11 cellular contexts compared by ENCODE assay signal in genomic region chr17:41530062-41531048, GRCh38. TPM values are rescaled to one million over a fixed set of nuclear protein-coding genes. Genes with fewer than 3 reads are reported as not detected.
DNase-seq lines count a peak whose midpoint lies in the region; ATAC-seq, FAIRE-seq and TF ChIP-seq lines count a peak whose summit lies in the region.
"Had no signal": no experiment of that assay in that cellular context is flagged by ENCODE, and none has a peak within 500 bp of the region (broad histone marks: within the 10 kb centered on the region; RNA-seq: fewer than 3 reads in every experiment).

No MANE protein-coding gene starts in this region.

- intact Hi-C loops in right cardiac atrium (cut with DNase I) (no loop called here), Right ventricle myocardium inferior (cut with DNase I) (no loop called here), HepG2 (cut with micrococcal nuclease; ENCODE audit: unreplicated experiment) (loop anchor here (10.0 kb wide), 1 partner anchor 116 kb away; no protein-coding TSS in a partner anchor)

- POLR2A ChIA-PET in HepG2 (lab: Yijun Ruan, JAX), result interaction anchor here (1.0 to 3.3 kb wide), 7 partner anchors 9 to 628 kb away, joined by 3 to 19 read pairs (median 3); no protein-coding TSS in a partner anchor

- no TSS peak for BruUV-seq in HepG2 (replicated peaks; lab: Mats Ljungman, UMichigan)

- DNase-seq in right cardiac atrium (no peak), Right ventricle myocardium inferior (ENCODE audit: missing footprints) (no peak), astrocyte of the hippocampus (ENCODE audit: low read depth, low spot score) (peak; percentile 90), HepG2 (ENCODE audit: low spot score) (peak; percentile 85), C1 segment of cervical spinal cord (lab: John Stamatoyannopoulos, UW) (no peak), NCI-H1436 (lab: John Stamatoyannopoulos, UW) (no peak)
- DNase-seq in T-helper 2 cell treated with Interferon-gamma antibody and Interleukin-4, amounts not matched to agents 5 μg/mL and 100 μg/mL, for 36 hours (ENCODE audit: low spot score), result no peak

- no peak overlapping the region for H3K4me3 Mint-ChIP-seq in T-helper 2 cell treated with Interferon-gamma antibody and Interleukin-4, amounts not matched to agents 5 μg/mL and 100 μg/mL, for 36 hours

- no peak overlapping the region for H2AFZ ChIP-seq in HepG2 (ENCODE audit: low read length)

- peak; percentile 31 to 81 for ATAC-seq in right cardiac atrium
- no peak for ATAC-seq in Right ventricle myocardium inferior
- peak; percentile 53 for ATAC-seq in HepG2
- no peak for ATAC-seq in GM21576 (IDR thresholded peaks at IDR 0.05; ENCODE audit: unreplicated experiment)

- H3K9me3 ChIP-seq in right cardiac atrium (ENCODE audit: control insufficient read depth, low read length), result no peaks in the 10 kb centered on the region
- H3K9me3 ChIP-seq in HepG2 (ENCODE audit: low read length), result no peaks in the 10 kb centered on the region

- H3K4me1 Mint-ChIP-seq in T-helper 2 cell treated with Interferon-gamma antibody and Interleukin-4, amounts not matched to agents 5 μg/mL and 100 μg/mL, for 36 hours (ENCODE audit: low read depth), result no peaks in the 10 kb centered on the region

- H3K27ac ChIP-seq in right cardiac atrium (ENCODE audit: low read length) (no peak overlapping the region), HepG2 (ENCODE audit: extremely low read length, insufficient read depth, low read length) (peak overlapping the region; percentile 7)
- H3K27ac ChIP-seq: C4-2B had no signal

- no peak for FAIRE-seq in HepG2 (lab: Jason Lieb, UNC)

- TF ChIP-seq POLR2A in HepG2 (IDR thresholded peaks at IDR 0.05; ENCODE audit: insufficient read depth in 1 of 2, low read depth in 2 of 2, low read length in 2 of 2), result peak in 1 of 2 experiments; percentile 36; a peak in 1 of 4 replicates

- no peaks in the 10 kb centered on the region for H3K9me3 Mint-ChIP-seq in T-helper 2 cell treated with Interferon-gamma antibody and Interleukin-4, amounts not matched to agents 5 μg/mL and 100 μg/mL, for 36 hours

- H3K27me3 ChIP-seq in right cardiac atrium (ENCODE audit: control insufficient read depth, insufficient read depth) (no peaks in the 10 kb centered on the region), HepG2 (ENCODE audit: control insufficient read depth in 1 of 2, insufficient read depth in 2 of 2, low read length in 2 of 2) (peaks cover 0 to 3% of the 10 kb centered on the region in 2 experiments; a peak in 1 of 5 replicates)

- no peak overlapping the region for H3K27ac Mint-ChIP-seq in T-helper 2 cell treated with Interferon-gamma antibody and Interleukin-4, amounts not matched to agents 5 μg/mL and 100 μg/mL, for 36 hours

- H3K36me3 ChIP-seq in HepG2 (replicated peaks in 1 of 2; ENCODE audit: control insufficient read depth in 1 of 2, insufficient read depth in 2 of 2, low read length in 2 of 2), result no peaks in the 10 kb centered on the region

- peak overlapping the region; percentile 33 for H3K9ac ChIP-seq in HepG2 (ENCODE audit: insufficient read depth, low read depth, low read length)

- in situ Hi-C loops in HepG2 (cut with HindIII; ENCODE audit: extremely low pct_ligation_motif_present, low pct_unique_long_range_greater_than_20kb), result no loop called here

- CTCF ChIA-PET in HepG2 (lab: Yijun Ruan, JAX; ENCODE audit: low intra/inter-chr PET ratio, low total read pairs), result interaction anchor here (0.9 kb wide), 1 partner anchor 19 kb away, joined by 3 read pairs; no protein-coding TSS in a partner anchor

- no peak for TF ChIP-seq CTCF in HepG2 (CRISPR knock-in tag; IDR thresholded peaks at IDR 0.05)

- 56% methylated on average over 8 of the region's 8 CpGs for WGBS in right cardiac atrium
- 1% methylated on average over 6 of the region's 8 CpGs for WGBS in HepG2 (ENCODE audit: low lambda C conversion rate)

- TF ChIP-seq RAD21 in HepG2 (CRISPR knock-in tag; IDR thresholded peaks at IDR 0.05), result no peak

- peak overlapping the region; percentile 84 for H3K4me2 ChIP-seq in HepG2 (ENCODE audit: low read depth, low read length)

- peaks cover 7% of the 10 kb centered on the region for H3K79me2 ChIP-seq in HepG2 (ENCODE audit: insufficient read depth, low read length)

- H3K36me3 Mint-ChIP-seq in T-helper 2 cell treated with Interferon-gamma antibody and Interleukin-4, amounts not matched to agents 5 μg/mL and 100 μg/mL, for 36 hours (ENCODE audit: low read depth), result no peaks in the 10 kb centered on the region

- H3K4me3 ChIP-seq in right cardiac atrium (ENCODE audit: low read length) (no peak overlapping the region), HepG2 (replicated peaks in 1 of 3; ENCODE audit: insufficient read depth in 1 of 3, low read depth in 2 of 3, low read length in 3 of 3) (peak overlapping the region in 1 of 3 experiments; percentile 84; a peak in 1 of 6 replicates)

- TF ChIP-seq EP300 in HepG2 (IDR thresholded peaks at IDR 0.05; ENCODE audit: low read depth in 2 of 2, low read length in 2 of 2) (peak in 1 of 2 experiments; percentile 35; a peak in 1 of 4 replicates), HepG2 (CRISPR knock-in tag; IDR thresholded peaks at IDR 0.05; ENCODE audit: borderline replicate concordance) (no peak)

- H4K20me1 ChIP-seq in HepG2 (ENCODE audit: insufficient read depth, low read length), result no peaks in the 10 kb centered on the region

- H3K27me3 Mint-ChIP-seq in T-helper 2 cell treated with Interferon-gamma antibody and Interleukin-4, amounts not matched to agents 5 μg/mL and 100 μg/mL, for 36 hours (ENCODE audit: low read depth), result peaks cover 63% of the 10 kb centered on the region

- H3K4me1 ChIP-seq in right cardiac atrium (ENCODE audit: control insufficient read depth, insufficient read depth, low read length) (no peaks in the 10 kb centered on the region), HepG2 (ENCODE audit: insufficient read depth, low read length) (peaks cover 56% of the 10 kb centered on the region)

RNA-seq across cellular contexts. Expression of gene KRT19, which starts 2.2 kb away (rescaled TPM):
- total RNA-seq in right cardiac atrium, result 1 to 10 TPM; 2.1 to 3.5 (median 3.0) TPM
- polyA plus RNA-seq in right cardiac atrium, result 0.72 TPM
- 1.4 TPM for total RNA-seq in Right ventricle myocardium inferior
- total RNA-seq in HepG2 (2016; rRNA removed; fragmentation: Illumina TruSeq; extraction: Trizol), result 114 and 131 TPM in 2 replicates
- total RNA-seq in HepG2 (2016; cell fraction: cytosol; rRNA removed; fragmentation: Illumina TruSeq; extraction: Trizol; ENCODE audit: low read depth), result 56.4 and 59.6 TPM in 2 replicates
- total RNA-seq in HepG2 (2016; cell fraction: insoluble cytoplasmic fraction; rRNA removed; fragmentation: Illumina TruSeq; extraction: Trizol), result 112 and 133 TPM in 2 replicates
- 51.6 and 55.7 TPM in 2 replicates for total RNA-seq in HepG2 (2016; cell fraction: membrane; rRNA removed; fragmentation: Illumina TruSeq; extraction: Trizol)
- total RNA-seq in HepG2 (2016; cell fraction: nucleus; rRNA removed; fragmentation: Illumina TruSeq; extraction: Trizol), result 57.9 and 58.1 TPM in 2 replicates
- polyA plus RNA-seq in HepG2 (2011; rRNA removed), result 142 and 154 TPM in 2 replicates
- polyA plus RNA-seq in HepG2 (2011; cell fraction: cytosol; rRNA removed), result 133 and 195 TPM in 2 replicates
- 87.0 and 93.3 TPM in 2 replicates for polyA plus RNA-seq in HepG2 (2011; cell fraction: nucleus; rRNA removed)
- polyA plus RNA-seq in HepG2 (2012), result 47.9 and 55.2 TPM in 2 replicates
- polyA plus RNA-seq in HepG2 (2016; cell fraction: cytosol; fragmentation: Illumina TruSeq; extraction: Trizol; ENCODE audit: low read depth), result 48.0 and 50.3 TPM in 2 replicates
- 100 and 108 TPM in 2 replicates for polyA plus RNA-seq in HepG2 (2016; cell fraction: insoluble cytoplasmic fraction; fragmentation: Illumina TruSeq; extraction: Trizol; ENCODE audit: low read depth)
- polyA plus RNA-seq in HepG2 (2016; cell fraction: membrane; fragmentation: Illumina TruSeq; extraction: Trizol; ENCODE audit: low read depth), result 41.2 and 41.6 TPM in 2 replicates
- polyA plus RNA-seq in HepG2 (2016; cell fraction: nucleus; fragmentation: Illumina TruSeq; extraction: Trizol; ENCODE audit: insufficient read depth, low read depth), result 79.3 and 85.0 TPM in 2 replicates
- 163 and 173 TPM in 2 replicates for polyA minus RNA-seq in HepG2 (2011; rRNA and poly(A)+ RNA removed; ENCODE audit: low replicate concordance)
- 82.1 and 108 TPM in 2 replicates for polyA minus RNA-seq in HepG2 (2011; cell fraction: cytosol; rRNA and poly(A)+ RNA removed)
- 23.6 and 27.8 TPM in 2 replicates for polyA minus RNA-seq in HepG2 (2011; cell fraction: nucleus; rRNA and poly(A)+ RNA removed)

RNA-seq across cellular contexts. Expression of gene KRT15, which starts 11.7 kb away (rescaled TPM):
- total RNA-seq in right cardiac atrium (under 1 TPM in 1 of 4 donors, not detected in 3; 0.11 TPM), Right ventricle myocardium inferior (not detected), HepG2 (2016; rRNA removed; fragmentation: Illumina TruSeq; extraction: Trizol) (0.46 and 0.94 TPM in 2 replicates)
- polyA plus RNA-seq in right cardiac atrium (not detected), HepG2 (2011; rRNA removed) (0.63 and 1.2 TPM in 2 replicates)
- total RNA-seq in HepG2 (2016; cell fraction: cytosol; rRNA removed; fragmentation: Illumina TruSeq; extraction: Trizol; ENCODE audit: low read depth), result 0.26 and 0.30 TPM in 2 replicates
- 0.52 and 0.62 TPM in 2 replicates for total RNA-seq in HepG2 (2016; cell fraction: insoluble cytoplasmic fraction; rRNA removed; fragmentation: Illumina TruSeq; extraction: Trizol)
- 0.53 and 0.59 TPM in 2 replicates for total RNA-seq in HepG2 (2016; cell fraction: membrane; rRNA removed; fragmentation: Illumina TruSeq; extraction: Trizol)
- 0.63 and 1.2 TPM in 2 replicates for total RNA-seq in HepG2 (2016; cell fraction: nucleus; rRNA removed; fragmentation: Illumina TruSeq; extraction: Trizol)
- 0.85 and 0.87 TPM in 2 replicates for polyA plus RNA-seq in HepG2 (2011; cell fraction: cytosol; rRNA removed)
- polyA plus RNA-seq in HepG2 (2011; cell fraction: nucleus; rRNA removed), result 1.6 and 2.2 TPM in 2 replicates
- polyA plus RNA-seq in HepG2 (2012), result 0.27 and 0.33 TPM in 2 replicates
- 0.18 and 0.42 TPM in 2 replicates for polyA plus RNA-seq in HepG2 (2016; cell fraction: cytosol; fragmentation: Illumina TruSeq; extraction: Trizol; ENCODE audit: low read depth)
- polyA plus RNA-seq in HepG2 (2016; cell fraction: insoluble cytoplasmic fraction; fragmentation: Illumina TruSeq; extraction: Trizol; ENCODE audit: low read depth), result 0.56 and 0.61 TPM in 2 replicates
- polyA plus RNA-seq in HepG2 (2016; cell fraction: membrane; fragmentation: Illumina TruSeq; extraction: Trizol; ENCODE audit: low read depth), result 0.31 and 0.50 TPM in 2 replicates
- polyA plus RNA-seq in HepG2 (2016; cell fraction: nucleus; fragmentation: Illumina TruSeq; extraction: Trizol; ENCODE audit: insufficient read depth, low read depth), result 1.0 TPM in 2 replicates
- polyA minus RNA-seq in HepG2 (2011; rRNA and poly(A)+ RNA removed; ENCODE audit: low replicate concordance), result 0.28 and 4.2 TPM in 2 replicates
- polyA minus RNA-seq in HepG2 (2011; cell fraction: cytosol; rRNA and poly(A)+ RNA removed), result 1.1 TPM in 1 of 2 replicates, not detected in the other
- polyA minus RNA-seq in HepG2 (2011; cell fraction: nucleus; rRNA and poly(A)+ RNA removed), result 0.39 and 0.62 TPM in 2 replicates
- total RNA-seq: liver had no signal

RNA-seq across cellular contexts. Expression of gene KRT13, which starts 24.9 kb away (rescaled TPM):
- total RNA-seq in right cardiac atrium (not detected), Right ventricle myocardium inferior (not detected), HepG2 (2016; rRNA removed; fragmentation: Illumina TruSeq; extraction: Trizol) (not detected in 2 replicates)
- polyA plus RNA-seq in right cardiac atrium (2.1 TPM), HepG2 (2011; rRNA removed) (0.30 TPM in 1 of 2 replicates, not detected in the other)
- not detected in 2 replicates for total RNA-seq in HepG2 (2016; cell fraction: cytosol; rRNA removed; fragmentation: Illumina TruSeq; extraction: Trizol; ENCODE audit: low read depth)
- not detected in 2 replicates for total RNA-seq in HepG2 (2016; cell fraction: insoluble cytoplasmic fraction; rRNA removed; fragmentation: Illumina TruSeq; extraction: Trizol)
- total RNA-seq in HepG2 (2016; cell fraction: membrane; rRNA removed; fragmentation: Illumina TruSeq; extraction: Trizol), result not detected in 2 replicates
- not detected in 2 replicates for total RNA-seq in HepG2 (2016; cell fraction: nucleus; rRNA removed; fragmentation: Illumina TruSeq; extraction: Trizol)
- 0.05 TPM in 1 of 2 replicates, not detected in the other for polyA plus RNA-seq in HepG2 (2011; cell fraction: cytosol; rRNA removed)
- 0.09 TPM in 1 of 2 replicates, not detected in the other for polyA plus RNA-seq in HepG2 (2011; cell fraction: nucleus; rRNA removed)
- not detected in 2 replicates for polyA plus RNA-seq in HepG2 (2012)
- not detected in 2 replicates for polyA plus RNA-seq in HepG2 (2016; cell fraction: cytosol; fragmentation: Illumina TruSeq; extraction: Trizol; ENCODE audit: low read depth)
- polyA plus RNA-seq in HepG2 (2016; cell fraction: insoluble cytoplasmic fraction; fragmentation: Illumina TruSeq; extraction: Trizol; ENCODE audit: low read depth), result not detected in 2 replicates
- not detected in 2 replicates for polyA plus RNA-seq in HepG2 (2016; cell fraction: membrane; fragmentation: Illumina TruSeq; extraction: Trizol; ENCODE audit: low read depth)
- not detected in 2 replicates for polyA plus RNA-seq in HepG2 (2016; cell fraction: nucleus; fragmentation: Illumina TruSeq; extraction: Trizol; ENCODE audit: insufficient read depth, low read depth)
- polyA minus RNA-seq in HepG2 (2011; rRNA and poly(A)+ RNA removed; ENCODE audit: low replicate concordance), result 0.70 TPM in 1 of 2 replicates, not detected in the other
- not detected in 2 replicates for polyA minus RNA-seq in HepG2 (2011; cell fraction: cytosol; rRNA and poly(A)+ RNA removed)
- polyA minus RNA-seq in HepG2 (2011; cell fraction: nucleus; rRNA and poly(A)+ RNA removed), result not detected in 2 replicates

RNA-seq across cellular contexts. Expression of gene KRT36, which starts 40.6 kb away (rescaled TPM):
- not detected for total RNA-seq in right cardiac atrium
- polyA plus RNA-seq in right cardiac atrium, result not detected
- total RNA-seq in Right ventricle myocardium inferior, result not detected
- not detected in 2 replicates for total RNA-seq in HepG2 (2016; rRNA removed; fragmentation: Illumina TruSeq; extraction: Trizol)
- total RNA-seq in HepG2 (2016; cell fraction: cytosol; rRNA removed; fragmentation: Illumina TruSeq; extraction: Trizol; ENCODE audit: low read depth), result not detected in 2 replicates
- not detected in 2 replicates for total RNA-seq in HepG2 (2016; cell fraction: insoluble cytoplasmic fraction; rRNA removed; fragmentation: Illumina TruSeq; extraction: Trizol)
- not detected in 2 replicates for total RNA-seq in HepG2 (2016; cell fraction: membrane; rRNA removed; fragmentation: Illumina TruSeq; extraction: Trizol)
- total RNA-seq in HepG2 (2016; cell fraction: nucleus; rRNA removed; fragmentation: Illumina TruSeq; extraction: Trizol), result not detected in 2 replicates
- not detected in 2 replicates for polyA plus RNA-seq in HepG2 (2011; rRNA removed)
- not detected in 2 replicates for polyA plus RNA-seq in HepG2 (2011; cell fraction: cytosol; rRNA removed)
- not detected in 2 replicates for polyA plus RNA-seq in HepG2 (2011; cell fraction: nucleus; rRNA removed)
- polyA plus RNA-seq in HepG2 (2012), result not detected in 2 replicates
- not detected in 2 replicates for polyA plus RNA-seq in HepG2 (2016; cell fraction: cytosol; fragmentation: Illumina TruSeq; extraction: Trizol; ENCODE audit: low read depth)
- polyA plus RNA-seq in HepG2 (2016; cell fraction: insoluble cytoplasmic fraction; fragmentation: Illumina TruSeq; extraction: Trizol; ENCODE audit: low read depth), result not detected in 2 replicates
- polyA plus RNA-seq in HepG2 (2016; cell fraction: membrane; fragmentation: Illumina TruSeq; extraction: Trizol; ENCODE audit: low read depth), result not detected in 2 replicates
- polyA plus RNA-seq in HepG2 (2016; cell fraction: nucleus; fragmentation: Illumina TruSeq; extraction: Trizol; ENCODE audit: insufficient read depth, low read depth), result not detected in 2 replicates
- polyA minus RNA-seq in HepG2 (2011; rRNA and poly(A)+ RNA removed; ENCODE audit: low replicate concordance), result not detected in 2 replicates
- not detected in 2 replicates for polyA minus RNA-seq in HepG2 (2011; cell fraction: cytosol; rRNA and poly(A)+ RNA removed)
- not detected in 2 replicates for polyA minus RNA-seq in HepG2 (2011; cell fraction: nucleus; rRNA and poly(A)+ RNA removed)
- polyA plus RNA-seq: adipose tissue, liver had no signal

RNA-seq across cellular contexts. Expression of gene KRT9, which starts 41.5 kb away (rescaled TPM):
- not detected for total RNA-seq in right cardiac atrium
- polyA plus RNA-seq in right cardiac atrium, result not detected
- not detected for total RNA-seq in Right ventricle myocardium inferior
- total RNA-seq in HepG2 (2016; rRNA removed; fragmentation: Illumina TruSeq; extraction: Trizol), result not detected in 2 replicates
- not detected in 2 replicates for total RNA-seq in HepG2 (2016; cell fraction: cytosol; rRNA removed; fragmentation: Illumina TruSeq; extraction: Trizol; ENCODE audit: low read depth)
- total RNA-seq in HepG2 (2016; cell fraction: insoluble cytoplasmic fraction; rRNA removed; fragmentation: Illumina TruSeq; extraction: Trizol), result not detected in 2 replicates
- total RNA-seq in HepG2 (2016; cell fraction: membrane; rRNA removed; fragmentation: Illumina TruSeq; extraction: Trizol), result not detected in 2 replicates
- not detected in 2 replicates for total RNA-seq in HepG2 (2016; cell fraction: nucleus; rRNA removed; fragmentation: Illumina TruSeq; extraction: Trizol)
- not detected in 2 replicates for polyA plus RNA-seq in HepG2 (2011; rRNA removed)
- not detected in 2 replicates for polyA plus RNA-seq in HepG2 (2011; cell fraction: cytosol; rRNA removed)
- polyA plus RNA-seq in HepG2 (2011; cell fraction: nucleus; rRNA removed), result not detected in 2 replicates
- not detected in 2 replicates for polyA plus RNA-seq in HepG2 (2012)
- not detected in 2 replicates for polyA plus RNA-seq in HepG2 (2016; cell fraction: cytosol; fragmentation: Illumina TruSeq; extraction: Trizol; ENCODE audit: low read depth)
- not detected in 2 replicates for polyA plus RNA-seq in HepG2 (2016; cell fraction: insoluble cytoplasmic fraction; fragmentation: Illumina TruSeq; extraction: Trizol; ENCODE audit: low read depth)
- not detected in 2 replicates for polyA plus RNA-seq in HepG2 (2016; cell fraction: membrane; fragmentation: Illumina TruSeq; extraction: Trizol; ENCODE audit: low read depth)
- not detected in 2 replicates for polyA plus RNA-seq in HepG2 (2016; cell fraction: nucleus; fragmentation: Illumina TruSeq; extraction: Trizol; ENCODE audit: insufficient read depth, low read depth)
- polyA minus RNA-seq in HepG2 (2011; rRNA and poly(A)+ RNA removed; ENCODE audit: low replicate concordance), result 0.19 TPM in 1 of 2 replicates, not detected in the other
- polyA minus RNA-seq in HepG2 (2011; cell fraction: cytosol; rRNA and poly(A)+ RNA removed), result not detected in 2 replicates
- polyA minus RNA-seq in HepG2 (2011; cell fraction: nucleus; rRNA and poly(A)+ RNA removed), result not detected in 2 replicates
- total RNA-seq: liver had no signal
- polyA plus RNA-seq: adipose tissue, liver had no signal

Comparison
In these comparisons a context has a peak if more than half of its experiments do, and no peak if none do; other contexts are left out.
1. ATAC-seq: peak in right cardiac atrium (2 of 2) and HepG2 (single experiment); none in Right ventricle myocardium inferior (single experiment) and GM21576 (single experiment).
2. DNase-seq: peak in astrocyte of the hippocampus (single experiment) and HepG2 (single experiment); none in right cardiac atrium (0 of 3), Right ventricle myocardium inferior (single experiment), C1 segment of cervical spinal cord (0 of 14), T-helper 2 cell treated with Interferon-gamma antibody and Interleukin-4, amounts not matched to agents 5 μg/mL and 100 μg/mL, for 36 hours (single experiment) and NCI-H1436 (single experiment).
3. RNA of gene KRT19, which starts 2.2 kb away (total RNA-seq): 51.6 to 133 TPM in HepG2; 2.1 to 3.5 TPM in right cardiac atrium and 1.4 TPM in Right ventricle myocardium inferior (single experiment); every median in the first group is over 10 times any median in the second.